Comparison of ENCODE assay signal across 1 cellular context in genomic region chr12:65925626-65926025, GRCh38.
TF ChIP-seq lines count a peak whose summit lies in the region.

No MANE protein-coding gene starts in this region.

TF ChIP-seq in GM23338, 12 proteins besides CTCF, POLR2A, EP300 and RAD21 (continued from another document):
- no peak for TF ChIP-seq ZNF462 (CRISPR knock-in tag; IDR thresholded peaks at IDR 0.05)
